2 cellular contexts compared by ENCODE assay signal in genomic region chr15:78847387-78847786, GRCh38. TPM values are rescaled to one million over a fixed set of nuclear protein-coding genes. Genes with fewer than 3 reads are reported as not detected.
"Had no signal": no experiment of that assay in that cellular context is flagged by ENCODE, and none has a peak within 500 bp of the region (broad histone marks: within the 10 kb centered on the region; RNA-seq: fewer than 3 reads in every experiment).

No MANE protein-coding gene starts in this region.

RNA-seq across cellular contexts. Expression of gene ADAMTS7, which starts 36.1 kb away (rescaled TPM):
- total RNA-seq: activated CD8-positive, alpha-beta T cell treated with anti-CD3 and anti-CD28 coated beads, Interleukin-2, amount 10 ng/mL, durations not matched to agents 7 days and 5 days; T-helper 17 cell had no signal
